ENCODE assay signal across 35 cellular contexts in the genomic region with DNA sequence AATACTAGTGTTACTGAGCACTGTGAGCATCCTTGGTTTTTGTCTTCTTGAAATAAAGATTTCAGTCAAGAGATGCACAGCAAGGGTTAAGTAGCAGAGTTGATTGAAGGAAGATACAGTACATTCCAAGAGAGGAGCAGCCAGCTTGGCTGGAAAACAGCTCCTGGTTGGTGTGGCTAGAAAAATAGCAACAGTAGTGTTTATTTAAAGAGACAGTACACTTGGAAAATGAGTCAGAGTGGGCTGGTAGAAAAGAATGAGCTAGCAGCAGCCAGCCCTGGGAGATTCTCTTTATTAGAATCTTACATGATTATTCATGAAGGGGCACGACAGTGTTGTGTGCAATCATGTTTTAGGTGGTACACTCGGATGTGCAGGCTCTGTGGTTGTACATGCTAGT.
DNase-seq lines count a peak whose midpoint lies in the region; ATAC-seq, FAIRE-seq and TF ChIP-seq lines count a peak whose summit lies in the region.
"Had no signal": no experiment of that assay in that cellular context is flagged by ENCODE, and none has a peak within 500 bp of the region (broad histone marks: within the 10 kb centered on the region; RNA-seq: fewer than 3 reads in every experiment).

No MANE protein-coding gene starts in this region.

- no peaks in the 10 kb centered on the region for H3K36me3 ChIP-seq in astrocyte (ENCODE audit: insufficient read depth, low read length)
- no peaks in the 10 kb centered on the region for H3K36me3 ChIP-seq in hepatocyte (replicated peaks; ENCODE audit: insufficient read depth, low read depth)
- H3K36me3 ChIP-seq: gastroesophageal sphincter, lower lobe of right lung, ovary, SJCRH30, thoracic aorta, vagina had no signal

- FAIRE-seq in H54 (lab: Jason Lieb, UNC) (no peak), astrocyte (lab: Jason Lieb, UNC) (no peak)
- FAIRE-seq: A204.1, H1, islet of Langerhans had no signal

- ATAC-seq in activated CD8-positive, alpha-beta memory T cell treated with anti-CD3 and anti-CD28 coated beads, Interleukin-2, amount 10 ng/mL, durations not matched to agents 7 days and 5 days, result no peak
- ATAC-seq: activated CD8-positive, alpha-beta T cell treated with anti-CD3 and anti-CD28 coated beads for 36 hours; CD8-positive, alpha-beta T cell; gastroesophageal sphincter; lower lobe of right lung; Panc1 had no signal

- H3K9me2 ChIP-seq in hepatocyte (replicated peaks; ENCODE audit: insufficient read depth), result no peaks in the 10 kb centered on the region

- H4K20me1 ChIP-seq in astrocyte (ENCODE audit: insufficient read depth, low read length), result no peaks in the 10 kb centered on the region
- H4K20me1 ChIP-seq in hepatocyte (ENCODE audit: insufficient read depth, poor library complexity, severe bottlenecking), result no peaks in the 10 kb centered on the region

- H3K4me1 ChIP-seq in astrocyte (ENCODE audit: insufficient read depth, low read length) (no peaks in the 10 kb centered on the region), hepatocyte (ENCODE audit: insufficient read depth) (no peaks in the 10 kb centered on the region)
- H3K4me1 ChIP-seq: gastroesophageal sphincter, lower lobe of right lung, SJCRH30, vagina had no signal

- TF ChIP-seq CTCF in astrocyte (IDR thresholded peaks at IDR 0.05; ENCODE audit: insufficient read depth, low read depth, low read length) (no peak), hepatocyte (IDR thresholded peaks at IDR 0.05; ENCODE audit: poor library complexity) (no peak)

- CTCF ChIA-PET in activated CD8-positive, alpha-beta memory T cell treated with anti-CD3 and anti-CD28 coated beads, Interleukin-2, amount 10 ng/mL, durations not matched to agents 7 days and 5 days (lab: Charles Lee), result no interaction called here

- no peaks in the 10 kb centered on the region for H3K27me3 ChIP-seq in astrocyte (ENCODE audit: insufficient read depth, low read length)
- no peaks in the 10 kb centered on the region for H3K27me3 ChIP-seq in hepatocyte
- H3K27me3 ChIP-seq: gastroesophageal sphincter, ovary, SJCRH30, vagina had no signal

- no peak overlapping the region for H3K27ac Mint-ChIP-seq in astrocyte (ENCODE audit: unreplicated experiment)
- no peak overlapping the region for H3K27ac Mint-ChIP-seq in activated CD8-positive, alpha-beta memory T cell treated with anti-CD3 and anti-CD28 coated beads, Interleukin-2, amount 10 ng/mL, durations not matched to agents 7 days and 5 days
- H3K27ac Mint-ChIP-seq: activated CD8-positive, alpha-beta T cell treated with anti-CD3 and anti-CD28 coated beads for 36 hours; activated naive CD8-positive, alpha-beta T cell treated with anti-CD3 and anti-CD28 coated beads for 36 hours; B cell; CD8-positive, alpha-beta T cell; IgD-negative memory B cell; nephron progenitor cell; stimulated activated naive CD8-positive, alpha-beta T cell treated with anti-CD3 and anti-CD28 coated beads, Interleukin-15, Interleukin-2, amounts not matched to agents 100 ng/mL and 50 ng/mL, for 24 hours; T-helper 1 cell treated with Interleukin-12 subunit alpha and Interleukin-12 subunit beta and Interleukin-4 antibody, amounts not matched to agents 30 μg/mL and 1 μg/mL, for 36 hours had no signal

- no peaks in the 10 kb centered on the region for H3K9me3 ChIP-seq in astrocyte (ENCODE audit: insufficient read depth, low read depth, low read length)
- no peaks in the 10 kb centered on the region for H3K9me3 ChIP-seq in hepatocyte (ENCODE audit: low read depth)
- H3K9me3 ChIP-seq: gastroesophageal sphincter, lower lobe of right lung, ovary, SJCRH30, thoracic aorta, vagina had no signal

- DNase-seq in A172 (ENCODE audit: low spot score), result peak; percentile 68
- DNase-seq in H54 (ENCODE audit: insufficient read length, low spot score), result peak; percentile 5
- DNase-seq in astrocyte (ENCODE audit: low read depth), result peak; percentile 9
- DNase-seq in hepatocyte (ENCODE audit: low spot score), result peak; percentile 24
- DNase-seq in SW 1271 (lab: John Stamatoyannopoulos, UW), result no peak
- DNase-seq in NCI-H69 (lab: John Stamatoyannopoulos, UW), result no peak
- DNase-seq in activated CD8-positive, alpha-beta memory T cell treated with anti-CD3 and anti-CD28 coated beads, Interleukin-2, amount 10 ng/mL, durations not matched to agents 7 days and 5 days, result no peak
- no peak for DNase-seq in middle frontal gyrus (ENCODE audit: extremely low spot score, low spot score)
- DNase-seq: activated CD4-positive, alpha-beta T cell treated with anti-CD3 and anti-CD28 coated beads for 1 hour; activated CD8-positive, alpha-beta T cell treated with anti-CD3 and anti-CD28 coated beads for 36 hours; activated naive CD8-positive, alpha-beta T cell treated with anti-CD3 and anti-CD28 coated beads for 36 hours; CD8-positive, alpha-beta T cell; DMS 273 treated with DMSO at 0.1 percent for 48 hours; effector CD8-positive, alpha-beta T cell; erythroblast; lower lobe of right lung; NCI-H1092 treated with DMSO at 0.1 percent for 48 hours; NCI-H187 treated with DMSO at 0.1 percent for 48 hours; NCI-H526; nephron progenitor cell; ovary; retina; SJCRH30 had no signal

- H3K27ac ChIP-seq in astrocyte (ENCODE audit: low read depth, low read length), result no peak overlapping the region
- H3K27ac ChIP-seq in hepatocyte, result no peak overlapping the region
- H3K27ac ChIP-seq: gastroesophageal sphincter, lower lobe of right lung, ovary, SJCRH30, skin epidermis, thoracic aorta, vagina had no signal

- H2AFZ ChIP-seq in astrocyte (ENCODE audit: low read depth, low read length), result no peak overlapping the region
- no peak overlapping the region for H2AFZ ChIP-seq in hepatocyte

- no peaks in the 10 kb centered on the region for H3K27me3 Mint-ChIP-seq in astrocyte (ENCODE audit: low read depth, unreplicated experiment)
- H3K27me3 Mint-ChIP-seq in activated CD8-positive, alpha-beta memory T cell treated with anti-CD3 and anti-CD28 coated beads, Interleukin-2, amount 10 ng/mL, durations not matched to agents 7 days and 5 days, result no peaks in the 10 kb centered on the region
- H3K27me3 Mint-ChIP-seq: activated CD8-positive, alpha-beta T cell treated with anti-CD3 and anti-CD28 coated beads for 36 hours; activated naive CD8-positive, alpha-beta T cell treated with anti-CD3 and anti-CD28 coated beads for 36 hours; B cell; IgD-negative memory B cell; stimulated activated naive CD8-positive, alpha-beta T cell treated with anti-CD3 and anti-CD28 coated beads, Interleukin-15, Interleukin-2, amounts not matched to agents 100 ng/mL and 50 ng/mL, for 24 hours had no signal

- H3K9me3 Mint-ChIP-seq in astrocyte (ENCODE audit: unreplicated experiment), result peaks cover 2% of the 10 kb centered on the region
- H3K9me3 Mint-ChIP-seq in activated CD8-positive, alpha-beta memory T cell treated with anti-CD3 and anti-CD28 coated beads, Interleukin-2, amount 10 ng/mL, durations not matched to agents 7 days and 5 days (ENCODE audit: low read depth), result peaks cover 18% of the 10 kb centered on the region
- H3K9me3 Mint-ChIP-seq: nephron progenitor cell had no signal

- TF ChIP-seq POLR2A in H54 (IDR thresholded peaks at IDR 0.05; ENCODE audit: low read depth, low read length), result no peak

- H3K79me2 ChIP-seq in astrocyte (ENCODE audit: insufficient read depth, low read length), result no peaks in the 10 kb centered on the region
- no peaks in the 10 kb centered on the region for H3K79me2 ChIP-seq in hepatocyte

- peaks cover 19% of the 10 kb centered on the region for H3K4me1 Mint-ChIP-seq in astrocyte (ENCODE audit: low read depth, unreplicated experiment)
- no peaks in the 10 kb centered on the region for H3K4me1 Mint-ChIP-seq in activated CD8-positive, alpha-beta memory T cell treated with anti-CD3 and anti-CD28 coated beads, Interleukin-2, amount 10 ng/mL, durations not matched to agents 7 days and 5 days
- H3K4me1 Mint-ChIP-seq: activated naive CD8-positive, alpha-beta T cell treated with anti-CD3 and anti-CD28 coated beads for 36 hours; B cell; IgD-negative memory B cell; nephron progenitor cell had no signal

- H3K4me3 Mint-ChIP-seq in astrocyte (ENCODE audit: unreplicated experiment), result no peak overlapping the region
- no peak overlapping the region for H3K4me3 Mint-ChIP-seq in activated CD8-positive, alpha-beta memory T cell treated with anti-CD3 and anti-CD28 coated beads, Interleukin-2, amount 10 ng/mL, durations not matched to agents 7 days and 5 days
- H3K4me3 Mint-ChIP-seq: activated CD8-positive, alpha-beta T cell treated with anti-CD3 and anti-CD28 coated beads for 36 hours; activated naive CD8-positive, alpha-beta T cell treated with anti-CD3 and anti-CD28 coated beads for 36 hours; B cell; CD8-positive, alpha-beta T cell; IgD-negative memory B cell; nephron progenitor cell; stimulated activated naive CD8-positive, alpha-beta T cell treated with anti-CD3 and anti-CD28 coated beads, Interleukin-15, Interleukin-2, amounts not matched to agents 100 ng/mL and 50 ng/mL, for 24 hours; T-helper 1 cell treated with Interleukin-12 subunit alpha and Interleukin-12 subunit beta and Interleukin-4 antibody, amounts not matched to agents 30 μg/mL and 1 μg/mL, for 36 hours had no signal

- no peak overlapping the region for H3K9ac ChIP-seq in astrocyte (ENCODE audit: low read length)

- 82% methylated on average over 2 of the region's 2 CpGs for WGBS in hepatocyte (ENCODE audit: low lambda C conversion rate, missing lambda C conversion rate)

- H3K4me3 ChIP-seq in astrocyte (ENCODE audit: insufficient read depth, low read depth, low read length) (no peak overlapping the region), hepatocyte (no peak overlapping the region)
- H3K4me3 ChIP-seq: gastroesophageal sphincter, lower lobe of right lung, ovary, SJCRH30, skin epidermis, thoracic aorta, vagina had no signal

- H3K4me2 ChIP-seq in astrocyte (ENCODE audit: low read length), result no peak overlapping the region
- no peak overlapping the region for H3K4me2 ChIP-seq in hepatocyte

- no peaks in the 10 kb centered on the region for H3K36me3 Mint-ChIP-seq in astrocyte (ENCODE audit: low read depth, unreplicated experiment)
- no peaks in the 10 kb centered on the region for H3K36me3 Mint-ChIP-seq in activated CD8-positive, alpha-beta memory T cell treated with anti-CD3 and anti-CD28 coated beads, Interleukin-2, amount 10 ng/mL, durations not matched to agents 7 days and 5 days
- H3K36me3 Mint-ChIP-seq: activated naive CD8-positive, alpha-beta T cell treated with anti-CD3 and anti-CD28 coated beads for 36 hours; CD8-positive, alpha-beta T cell; IgD-negative memory B cell had no signal

Comparison
In these comparisons a context has a peak if more than half of its experiments do, and no peak if none do; other contexts are left out.
1. DNase-seq: peak in A172 (single experiment), H54 (single experiment), astrocyte (single experiment) and hepatocyte (single experiment); none in SW 1271 (0 of 2), NCI-H69 (single experiment), activated CD8-positive, alpha-beta memory T cell treated with anti-CD3 and anti-CD28 coated beads, Interleukin-2, amount 10 ng/mL, durations not matched to agents 7 days and 5 days (single experiment) and middle frontal gyrus (single experiment).